ENCODE assay signal across 20 cellular contexts in the genomic region with DNA sequence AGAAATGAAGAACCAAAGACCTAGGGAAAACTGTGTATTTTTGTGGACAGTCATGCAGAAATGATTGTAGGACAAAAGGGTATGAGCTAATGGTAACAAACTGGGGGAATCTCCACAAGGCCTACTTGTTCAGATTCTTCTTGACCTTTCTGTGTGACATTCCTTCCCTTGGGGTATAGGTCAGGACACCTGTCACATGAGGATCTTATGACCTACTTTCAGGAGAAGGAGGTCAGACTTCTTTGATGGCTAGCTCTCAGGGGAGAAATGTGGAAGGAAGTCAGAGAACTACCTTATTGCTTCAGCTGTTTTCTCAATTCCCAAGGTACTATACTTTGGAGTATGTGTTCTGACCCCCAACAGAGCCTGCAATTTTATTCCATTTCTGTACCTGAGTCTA. TPM values are rescaled to one million over a fixed set of nuclear protein-coding genes. Genes with fewer than 3 reads are reported as not detected.
DNase-seq lines count a peak whose midpoint lies in the region; FAIRE-seq and TF ChIP-seq lines count a peak whose summit lies in the region.
"Had no signal": no experiment of that assay in that cellular context is flagged by ENCODE, and none has a peak within 500 bp of the region (broad histone marks: within the 10 kb centered on the region; RNA-seq: fewer than 3 reads in every experiment).

No MANE protein-coding gene starts in this region.

- peak; percentile 21 for FAIRE-seq in GM18507 (lab: Jason Lieb, UNC)
- FAIRE-seq: A549, GM12891 had no signal

- H3K4ac ChIP-seq in trophoblast cell (ENCODE audit: low read depth, low read length) = no peak overlapping the region

- no peak for DNase-seq in GM18507 (ENCODE audit: extremely low spot score, insufficient read length, low read depth)
- DNase-seq in LHCN-M2 (ENCODE audit: low read depth) = peak; percentile 64
- no peak for DNase-seq in trophoblast cell
- no peak for DNase-seq in GM10266 (ENCODE audit: extremely low spot score)
- no peak for DNase-seq in hippocampal formation (lab: John Stamatoyannopoulos, UW)
- no peak for DNase-seq in DMS53 (lab: John Stamatoyannopoulos, UW)
- DNase-seq in osteocyte (ENCODE audit: extremely low spot score, unreplicated experiment) = no peak
- DNase-seq: AML-193; CD8-positive, alpha-beta T cell; COR-L47; DMS 273 treated with DMSO at 0.1 percent for 48 hours; GDM1; GOT3; H7; HFFc6; KG1 had no signal

- no peaks in the 10 kb centered on the region for H3K27me3 ChIP-seq in BLaER1
- no peaks in the 10 kb centered on the region for H3K27me3 ChIP-seq in trophoblast cell (ENCODE audit: insufficient read depth, low read length)

- H3K9me3 ChIP-seq in BLaER1 (no peaks in the 10 kb centered on the region), trophoblast cell (ENCODE audit: insufficient read depth, low read depth, low read length) (no peaks in the 10 kb centered on the region)
- H3K9me3 ChIP-seq: A549 had no signal

- no peaks in the 10 kb centered on the region for H3K36me3 ChIP-seq in BLaER1
- no peaks in the 10 kb centered on the region for H3K36me3 ChIP-seq in trophoblast cell (ENCODE audit: control insufficient read depth in 1 of 2, insufficient read depth in 2 of 2, low read length in 2 of 2)

- peak overlapping the region; percentile 34 for H3K4me2 ChIP-seq in BLaER1
- no peak overlapping the region for H3K4me2 ChIP-seq in trophoblast cell (ENCODE audit: low read length)
- H3K4me2 ChIP-seq: A549 had no signal

- H2AK5ac ChIP-seq in trophoblast cell (ENCODE audit: low read length) = no peak overlapping the region

- no peak overlapping the region for H3K27ac Mint-ChIP-seq in osteocyte (ENCODE audit: unreplicated experiment)
- H3K27ac Mint-ChIP-seq: CD8-positive, alpha-beta T cell; HFFc6 had no signal

- no peak overlapping the region for H3K4me3 ChIP-seq in BLaER1
- H3K4me3 ChIP-seq in trophoblast cell (ENCODE audit: low read depth, low read length) = no peak overlapping the region
- H3K4me3 ChIP-seq: A549 had no signal

- no peaks in the 10 kb centered on the region for H4K20me1 ChIP-seq in BLaER1

- H4K8ac ChIP-seq in trophoblast cell (ENCODE audit: low read depth, low read length) = no peak overlapping the region

- H3K27ac ChIP-seq in BLaER1 = no peak overlapping the region
- H3K27ac ChIP-seq in trophoblast cell (ENCODE audit: low read depth, low read length) = peak overlapping the region; percentile 72
- H3K27ac ChIP-seq: 22Rv1 had no signal

- H4K12ac ChIP-seq in trophoblast cell (ENCODE audit: low read depth, low read length) = no peak overlapping the region

- H3K4me3 Mint-ChIP-seq in osteocyte (ENCODE audit: unreplicated experiment) = no peak overlapping the region
- H3K4me3 Mint-ChIP-seq: CD8-positive, alpha-beta T cell; HFFc6 had no signal

- H2BK5ac ChIP-seq in trophoblast cell (ENCODE audit: low read depth, low read length, poor library complexity) = no peak overlapping the region

- no peak overlapping the region for H3K23ac ChIP-seq in trophoblast cell (ENCODE audit: low read length)

- H3K4me1 Mint-ChIP-seq in osteocyte (ENCODE audit: unreplicated experiment) = peaks cover 35% of the 10 kb centered on the region

- H3K79me1 ChIP-seq in trophoblast cell (ENCODE audit: low read length) = peaks cover 19% of the 10 kb centered on the region

- peak overlapping the region; percentile 86 for H4K91ac ChIP-seq in trophoblast cell (ENCODE audit: low read depth, low read length)

- TF ChIP-seq CTCF in GM10266 (IDR thresholded peaks at IDR 0.05; ENCODE audit: control insufficient read depth, insufficient read depth, low read depth, missing control alignments) (no peak), osteocyte (IDR thresholded peaks at IDR 0.05) (no peak)

- H3K4me1 ChIP-seq in BLaER1 = peaks cover 6% of the 10 kb centered on the region
- H3K4me1 ChIP-seq in trophoblast cell (ENCODE audit: control insufficient read depth in 1 of 2, insufficient read depth in 2 of 2, low read length in 2 of 2) = peaks cover 5 to 8% of the 10 kb centered on the region in 2 experiments

- peak overlapping the region; percentile 74 for H2BK120ac ChIP-seq in trophoblast cell (ENCODE audit: insufficient read depth, low read length, poor library complexity)

- H3K79me2 ChIP-seq in trophoblast cell (ENCODE audit: control insufficient read depth, insufficient read depth, low read length, poor library complexity) = no peaks in the 10 kb centered on the region

- no peak overlapping the region for H2AFZ ChIP-seq in trophoblast cell (ENCODE audit: insufficient read depth, low read length, poor library complexity)

- no peaks in the 10 kb centered on the region for H3K36me3 Mint-ChIP-seq in osteocyte (ENCODE audit: unreplicated experiment)
- H3K36me3 Mint-ChIP-seq: CD8-positive, alpha-beta T cell had no signal

- H3K18ac ChIP-seq in trophoblast cell (ENCODE audit: low read length) = no peak overlapping the region

- no peak overlapping the region for H3K9ac ChIP-seq in BLaER1
- no peak overlapping the region for H3K9ac ChIP-seq in trophoblast cell (ENCODE audit: low read length)

- H3K9me3 Mint-ChIP-seq in osteocyte (ENCODE audit: unreplicated experiment) = no peaks in the 10 kb centered on the region
- H3K9me3 Mint-ChIP-seq: CD8-positive, alpha-beta T cell; HFFc6 had no signal

- no peaks in the 10 kb centered on the region for H3K27me3 Mint-ChIP-seq in osteocyte (ENCODE audit: unreplicated experiment)

- H3K14ac ChIP-seq in trophoblast cell (ENCODE audit: low read length) = no peak overlapping the region

- peak overlapping the region; percentile 26 for H2BK12ac ChIP-seq in trophoblast cell (ENCODE audit: low read length)

RNA-seq across cellular contexts. Expression of a gene that starts 40.7 kb away (rescaled TPM):
- 56.3 and 64.5 TPM in 2 replicates for total RNA-seq in LHCN-M2 (2014; rRNA removed)
- 24.9 TPM for polyA plus RNA-seq in LHCN-M2 (2012)
- 73.9 and 77.5 TPM in 2 replicates for polyA plus RNA-seq in trophoblast cell (2013)
- total RNA-seq in osteocyte = 66.4 and 73.8 TPM in 2 replicates
